ENCODE assay signal across 8 cellular contexts in genomic region chr1:225746361-225747179, GRCh38. TPM values are rescaled to one million over a fixed set of nuclear protein-coding genes. Genes with fewer than 3 reads are reported as not detected.
DNase-seq lines count a peak whose midpoint lies in the region; ATAC-seq, FAIRE-seq and TF ChIP-seq lines count a peak whose summit lies in the region.

No MANE protein-coding gene starts in this region.

- TF ChIP-seq CTCF in body of pancreas (IDR thresholded peaks at IDR 0.05) = peak in 4 of 7 experiments; percentile 39 to 53 (median 44)

- peak; percentile 99 for ATAC-seq in body of pancreas

- H3K27me3 ChIP-seq in body of pancreas (no peaks in the 10 kb centered on the region), small intestine (ENCODE audit: control insufficient read depth in 2 of 2, insufficient read depth in 2 of 2, low read length in 2 of 2) (no peaks in the 10 kb centered on the region)
- no peaks in the 10 kb centered on the region for H3K27me3 ChIP-seq in CD4-positive, alpha-beta memory T cell (ENCODE audit: insufficient read depth, low read length)

- TF ChIP-seq POLR2A in body of pancreas (IDR thresholded peaks at IDR 0.05) (peak; percentile 84 to 96 (median 90)), erythroblast (IDR thresholded peaks at IDR 0.05; ENCODE audit: low read length) (no peak)

- H3K4me1 ChIP-seq in body of pancreas (peaks cover 22% of the 10 kb centered on the region), small intestine (ENCODE audit: control insufficient read depth in 2 of 2, insufficient read depth in 1 of 2, low read depth in 1 of 2, low read length in 1 of 2) (peaks cover 0 to 4% of the 10 kb centered on the region in 2 donors)
- no peaks in the 10 kb centered on the region for H3K4me1 ChIP-seq in CD4-positive, alpha-beta memory T cell (ENCODE audit: insufficient read depth, low read length)

- H3K4me3 Mint-ChIP-seq in CD4-positive, alpha-beta memory T cell = no peak overlapping the region

- WGBS in body of pancreas, 2 donors = 26 to 39% methylated on average over 16 to 18 of the region's 18 CpGs
- WGBS in small intestine, 3 donors = 22 to 40% (median 34%) methylated on average over 16 to 18 of the region's 18 CpGs

- H3K36me3 ChIP-seq in body of pancreas (replicated peaks in 1 of 2; ENCODE audit: insufficient read depth in 1 of 2, low read depth in 2 of 2) (no peaks in the 10 kb centered on the region), small intestine (ENCODE audit: control insufficient read depth in 2 of 2, insufficient read depth in 2 of 2, low read length in 2 of 2) (no peaks in the 10 kb centered on the region)
- no peaks in the 10 kb centered on the region for H3K36me3 ChIP-seq in CD4-positive, alpha-beta memory T cell (ENCODE audit: insufficient read depth, low read length)

- H3K27ac ChIP-seq in body of pancreas (peak overlapping the region; percentile 81 to 99 (median 96)), small intestine (ENCODE audit: low read depth in 1 of 2, low read length in 1 of 2) (peak overlapping the region; percentile 74 to 96)
- H3K27ac ChIP-seq in CD4-positive, alpha-beta memory T cell (ENCODE audit: low read depth, low read length) = no peak overlapping the region

- no peaks in the 10 kb centered on the region for H3K9me3 ChIP-seq in body of pancreas
- H3K9me3 ChIP-seq in small intestine (ENCODE audit: control insufficient read depth, low read depth) = no peaks in the 10 kb centered on the region
- no peaks in the 10 kb centered on the region for H3K9me3 ChIP-seq in CD4-positive, alpha-beta memory T cell (ENCODE audit: control insufficient read depth in 1 of 2, low read length in 2 of 2)

- H3K9me3 Mint-ChIP-seq in CD4-positive, alpha-beta memory T cell = no peaks in the 10 kb centered on the region

- peak; percentile 90 for DNase-seq in DMS 273 treated with DMSO at 0.1 percent for 48 hours (lab: John Stamatoyannopoulos, UW)
- DNase-seq in NCI-H146 (lab: John Stamatoyannopoulos, UW) = peak; percentile 88
- DNase-seq in body of pancreas = peak; percentile 82 to 88 (median 85)
- peak; percentile 44 for DNase-seq in inferior parietal cortex (ENCODE audit: extremely low spot score)
- peak; percentile 95 for DNase-seq in small intestine
- no peak for DNase-seq in erythroblast (lab: John Stamatoyannopoulos, UW)
- DNase-seq in CD4-positive, alpha-beta memory T cell = no peak
- no peak for DNase-seq in T-helper 1 cell

- H3K27ac Mint-ChIP-seq in CD4-positive, alpha-beta memory T cell = no peak overlapping the region

- H3K36me3 Mint-ChIP-seq in CD4-positive, alpha-beta memory T cell = no peaks in the 10 kb centered on the region

- H3K4me3 ChIP-seq in body of pancreas (no peak overlapping the region), small intestine (ENCODE audit: low read depth in 1 of 2, low read length in 2 of 2) (peak overlapping the region in 1 of 2 donors; percentile 48)
- H3K4me3 ChIP-seq in CD4-positive, alpha-beta memory T cell (ENCODE audit: low read length in 2 of 2) = no peak overlapping the region

- H3K27me3 Mint-ChIP-seq in CD4-positive, alpha-beta memory T cell = no peaks in the 10 kb centered on the region

- H3K4me1 Mint-ChIP-seq in CD4-positive, alpha-beta memory T cell = no peaks in the 10 kb centered on the region

- POLR2A ChIA-PET in CD4-positive, alpha-beta memory T cell (lab: Charles Lee; ENCODE audit: partially characterized antibody) = no interaction called here

- intact Hi-C loops in body of pancreas (cut with DNase I) = no loop called here
- intact Hi-C loops in CD4-positive, alpha-beta memory T cell (cut with micrococcal nuclease) = no loop called here

- CTCF ChIA-PET in CD4-positive, alpha-beta memory T cell (lab: Charles Lee; ENCODE audit: partially characterized antibody) = no interaction called here

- FAIRE-seq in small intestine (lab: Jason Lieb, UNC) = no peak

RNA-seq across cellular contexts. Expression of gene SRP9, which starts 31.1 kb away (rescaled TPM):
- 10 to 100 TPM; 48.5 to 86.6 TPM for total RNA-seq in body of pancreas
- 100 to 1,000 TPM; 219 to 331 (median 292) TPM for polyA plus RNA-seq in small intestine
- total RNA-seq in CD4-positive, alpha-beta memory T cell = 100 to 1,000 TPM; 141 to 151 TPM
- polyA plus RNA-seq in CD4-positive, alpha-beta memory T cell = 100 to 1,000 TPM; 290 to 500 TPM

Comparison
In these comparisons a context has a peak if more than half of its experiments do, and no peak if none do; other contexts are left out.
1. DNase-seq: peak in DMS 273 treated with DMSO at 0.1 percent for 48 hours (single experiment), NCI-H146 (single experiment), body of pancreas (4 of 4), inferior parietal cortex (single experiment) and small intestine (single experiment); none in erythroblast (0 of 2), CD4-positive, alpha-beta memory T cell (0 of 5) and T-helper 1 cell (0 of 5).